1 cellular context compared by ENCODE assay signal in genomic region chr12:56164345-56164729, GRCh38.
TF ChIP-seq lines count a peak whose summit lies in the region.

No MANE protein-coding gene starts in this region.

TF ChIP-seq in GM12878, 131 proteins besides CTCF, POLR2A, EP300 and RAD21:
- TF ChIP-seq POLR2AphosphoS5 (IDR thresholded peaks at IDR 0.05; ENCODE audit: low read length) (0 out of 2 replicates have a peak, but pooled peaks have one; percentile 13), ZNF217 (IDR thresholded peaks at IDR 0.05) (no peak)
